ENCODE assay signal across 23 cellular contexts in the genomic region with DNA sequence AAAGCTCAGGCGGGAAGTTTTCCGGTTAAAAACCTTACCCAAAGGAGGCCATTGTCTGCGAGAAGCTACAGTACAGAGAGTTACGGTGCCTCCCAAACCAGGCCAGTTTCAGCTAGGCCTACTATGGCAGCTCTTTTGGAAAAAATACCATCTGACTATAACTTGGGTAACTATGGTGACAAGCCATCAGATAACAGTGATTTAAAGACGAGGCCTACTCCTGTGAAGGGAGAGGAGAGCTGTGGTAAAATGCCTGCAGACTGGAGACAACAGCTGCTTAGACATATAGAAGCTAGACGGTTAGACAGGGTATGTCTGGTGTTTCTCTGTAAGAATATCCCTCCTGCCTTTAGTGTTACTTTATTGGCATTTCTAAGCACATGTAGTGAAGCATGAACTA.
"Had no signal": no experiment of that assay in that cellular context is flagged by ENCODE, and none has a peak within 500 bp of the region (broad histone marks: within the 10 kb centered on the region; RNA-seq: fewer than 3 reads in every experiment).

No MANE protein-coding gene starts in this region.

- H3K27ac ChIP-seq: left ventricle myocardium inferior, neutrophil, parathyroid adenoma, right atrium auricular region, right lobe of liver, thyroid gland, transverse colon, upper lobe of left lung, vagina had no signal

- ATAC-seq: naive thymus-derived CD8-positive, alpha-beta T cell; right lobe of liver; stimulated activated memory B cell treated with anti-CD40 and anti-IgM and Interleukin-4, amounts not matched to agents 10 μg/mL and 1 μg/mL and 100 μg/mL, for 72 hours; stimulated activated naive CD8-positive, alpha-beta T cell treated with anti-CD3 and anti-CD28 coated beads, Interleukin-15, amount 100 ng/mL, for 72 hours had no signal

- H3K36me3 ChIP-seq: left ventricle myocardium inferior, neutrophil, right atrium auricular region, right lobe of liver, thyroid gland, transverse colon, upper lobe of left lung, vagina had no signal

- H3K27me3 ChIP-seq: neutrophil, right atrium auricular region, right lobe of liver, thyroid gland, transverse colon, upper lobe of left lung, vagina had no signal

- H3K9me3 ChIP-seq: left ventricle myocardium inferior, neutrophil, right atrium auricular region, right lobe of liver, thyroid gland, transverse colon, upper lobe of left lung, vagina had no signal

- H3K4me1 ChIP-seq: parathyroid adenoma, right lobe of liver, thyroid gland had no signal

- H3K4me3 ChIP-seq: left ventricle myocardium inferior, lung, right atrium auricular region, right lobe of liver, smooth muscle cell, thyroid gland, transverse colon, upper lobe of left lung, vagina had no signal

- H2AFZ ChIP-seq: parathyroid adenoma had no signal

- H3K4me2 ChIP-seq: smooth muscle cell had no signal

- DNase-seq: hypothalamus; immature natural killer cell; left ventricle myocardium inferior; naive thymus-derived CD8-positive, alpha-beta T cell; occipital lobe; right lobe of liver; stimulated activated CD4-positive, alpha-beta T cell treated with anti-CD3 and anti-CD28 coated beads, Interleukin-1b, Interleukin-23, amount 100 ng/mL, for 48 hours; stimulated activated CD4-positive, alpha-beta T cell treated with anti-CD3 and anti-CD28 coated beads, Interleukin-2, amount 100 ng/mL, for 48 hours; stimulated activated CD4-positive, alpha-beta T cell treated with anti-CD3 and anti-CD28 coated beads, Interleukin-4, amount 100 ng/mL, for 4 hours; stimulated activated CD8-positive, alpha-beta memory T cell treated with anti-CD3 and anti-CD28 coated beads, Interleukin-4, amount 100 ng/mL, for 48 hours; stimulated activated naive CD4-positive, alpha-beta T cell treated with Interleukin-2 at 50 U/mL for 16 hours; stimulated activated naive CD8-positive, alpha-beta T cell treated with anti-CD3 and anti-CD28 coated beads, Interleukin-15, amount 100 ng/mL, for 72 hours; substantia nigra; thyroid gland; transverse colon; upper lobe of left lung had no signal

- H3K9ac ChIP-seq: parathyroid adenoma had no signal
